Comparison of ENCODE assay signal across 8 cellular contexts in the genomic region with DNA sequence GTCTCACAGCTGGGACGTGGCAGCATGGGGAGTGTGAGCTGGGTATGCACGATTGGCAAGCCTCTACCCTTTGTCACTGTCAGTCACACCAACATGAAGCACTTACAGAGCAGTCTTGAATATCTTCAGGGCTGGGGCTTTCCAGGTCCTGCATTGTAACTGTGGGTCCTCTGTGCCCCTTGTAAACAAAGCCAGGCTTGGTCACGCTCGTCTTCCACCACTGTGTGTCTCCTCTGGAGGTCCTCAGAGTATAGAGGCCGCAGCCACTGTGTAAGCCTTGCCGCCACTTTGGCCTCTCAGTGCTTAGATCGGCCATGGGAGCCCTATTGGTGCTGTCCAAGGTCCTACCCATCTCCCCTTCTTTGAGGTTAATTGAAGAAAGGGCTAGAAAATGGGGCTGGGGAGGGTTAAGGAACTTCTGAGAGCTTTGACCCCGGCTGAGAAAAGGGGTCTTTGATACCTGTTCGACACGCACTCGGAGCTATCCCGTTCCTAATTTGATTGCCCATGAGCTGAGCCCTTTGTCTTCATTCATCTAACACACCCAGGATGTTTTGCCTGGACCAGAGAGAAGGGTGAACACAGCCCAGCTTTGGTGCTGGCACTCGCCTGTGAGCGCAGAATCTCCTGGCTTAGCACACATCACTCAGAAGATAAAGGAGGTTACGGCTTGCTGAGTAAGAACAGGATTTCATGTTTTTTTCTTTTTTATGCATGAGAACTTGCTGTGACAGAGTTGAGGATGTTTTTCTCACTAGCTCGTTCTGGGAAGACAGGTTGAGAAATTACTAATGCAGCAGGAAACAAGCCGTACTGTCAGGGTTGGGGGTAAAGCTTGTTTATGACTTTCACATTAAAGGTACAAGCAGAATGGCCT.
DNase-seq lines count a peak whose midpoint lies in the region; ATAC-seq and TF ChIP-seq lines count a peak whose summit lies in the region.

No MANE protein-coding gene starts in this region.

- H3K36me3 Mint-ChIP-seq in activated T-cell treated with anti-CD3 and anti-CD28 coated beads, Interleukin-2, amount 50 U/mL, for 4 hours (ENCODE audit: insufficient read depth), result peaks cover 1% of the 10 kb centered on the region

- TF ChIP-seq EP300 in sigmoid colon (IDR thresholded peaks at IDR 0.05), result no peak

- TF ChIP-seq POLR2A in sigmoid colon (IDR thresholded peaks at IDR 0.05) (no peak), gastrocnemius medialis (IDR thresholded peaks at IDR 0.05) (no peak)

- peaks cover 0 to 23% (median 17%) of the 10 kb centered on the region in 4 donors for H3K4me1 ChIP-seq in sigmoid colon
- no peaks in the 10 kb centered on the region for H3K4me1 ChIP-seq in gastrocnemius medialis

- no peaks in the 10 kb centered on the region for H3K27me3 Mint-ChIP-seq in activated T-cell treated with anti-CD3 and anti-CD28 coated beads, Interleukin-2, amount 50 U/mL, for 4 hours (ENCODE audit: low read depth)

- H3K27me3 ChIP-seq in sigmoid colon, result no peaks in the 10 kb centered on the region
- no peaks in the 10 kb centered on the region for H3K27me3 ChIP-seq in gastrocnemius medialis

- peak; percentile 46 for ATAC-seq in HG03039 (IDR thresholded peaks at IDR 0.05; ENCODE audit: unreplicated experiment)
- ATAC-seq in activated T-cell treated with anti-CD3 and anti-CD28 coated beads, Interleukin-2, amount 50 U/mL, for 4 hours, result peak; percentile 72 to 79
- ATAC-seq in gastrocnemius medialis, result no peak

- peak overlapping the region; percentile 40 for H3K4me3 Mint-ChIP-seq in activated T-cell treated with anti-CD3 and anti-CD28 coated beads, Interleukin-2, amount 50 U/mL, for 4 hours

- intact Hi-C loops in sigmoid colon (cut with DNase I) (no loop called here), gastrocnemius medialis (cut with DNase I; ENCODE audit: low total_unique reads) (loop anchor here (1.0 kb wide), 1 partner anchor 11 kb away; no protein-coding TSS in a partner anchor)

- H3K9me3 ChIP-seq in sigmoid colon, result no peaks in the 10 kb centered on the region
- no peaks in the 10 kb centered on the region for H3K9me3 ChIP-seq in gastrocnemius medialis

- TF ChIP-seq CTCF in sigmoid colon (IDR thresholded peaks at IDR 0.05) (no peak), gastrocnemius medialis (IDR thresholded peaks at IDR 0.05 in 4 of 5, conservative IDR thresholded peaks at IDR 0.05 in 1 of 5) (no peak)

- peak; percentile 72 for DNase-seq in activated CD4-positive, alpha-beta T cell treated with anti-CD3 and anti-CD28 coated beads for 48 hours
- no peak for DNase-seq in activated CD4-positive, alpha-beta T cell treated with anti-CD3 and anti-CD28 coated beads for 4 hours
- no peak for DNase-seq in activated T-cell treated with anti-CD3 and anti-CD28 coated beads, Interleukin-2, amount 50 U/mL, for 4 hours
- DNase-seq in stimulated activated CD4-positive, alpha-beta T cell treated with anti-CD3 and anti-CD28 coated beads, TNF-alpha, amount 100 ng/mL, for 48 hours (ENCODE audit: low read depth in 3 of 3), result peak; percentile 35 to 54 (median 38)
- DNase-seq in sigmoid colon (no peak), NCI-H1694 treated with DMSO at 0.1 percent for 48 hours (lab: John Stamatoyannopoulos, UW) (no peak), gastrocnemius medialis (no peak)

- H3K27ac ChIP-seq in sigmoid colon, result no peak overlapping the region
- H3K27ac ChIP-seq in gastrocnemius medialis, result no peak overlapping the region

- no peaks in the 10 kb centered on the region for H3K9me3 Mint-ChIP-seq in activated T-cell treated with anti-CD3 and anti-CD28 coated beads, Interleukin-2, amount 50 U/mL, for 4 hours

- H3K36me3 ChIP-seq in sigmoid colon (no peaks in the 10 kb centered on the region), gastrocnemius medialis (no peaks in the 10 kb centered on the region)

- in situ Hi-C loops in gastrocnemius medialis (cut with MboI; ENCODE audit: low sequenced_read_pairs in 4 of 4), result no loop called here

- peaks cover 75% of the 10 kb centered on the region for H3K4me1 Mint-ChIP-seq in activated T-cell treated with anti-CD3 and anti-CD28 coated beads, Interleukin-2, amount 50 U/mL, for 4 hours (ENCODE audit: low read depth)

- H3K4me3 ChIP-seq in sigmoid colon, result no peak overlapping the region
- H3K4me3 ChIP-seq in gastrocnemius medialis, result no peak overlapping the region

- 74 to 85% methylated on average over 17 of the region's 17 CpGs for WGBS in sigmoid colon, 2 donors

Comparison
In these comparisons a context has a peak if more than half of its experiments do, and no peak if none do; other contexts are left out.
1. DNase-seq: peak in activated CD4-positive, alpha-beta T cell treated with anti-CD3 and anti-CD28 coated beads for 48 hours (single experiment) and stimulated activated CD4-positive, alpha-beta T cell treated with anti-CD3 and anti-CD28 coated beads, TNF-alpha, amount 100 ng/mL, for 48 hours (3 of 3); none in activated CD4-positive, alpha-beta T cell treated with anti-CD3 and anti-CD28 coated beads for 4 hours (0 of 2), activated T-cell treated with anti-CD3 and anti-CD28 coated beads, Interleukin-2, amount 50 U/mL, for 4 hours (single experiment), sigmoid colon (single experiment), NCI-H1694 treated with DMSO at 0.1 percent for 48 hours (single experiment) and gastrocnemius medialis (0 of 2).
2. ATAC-seq: peak in HG03039 (single experiment) and activated T-cell treated with anti-CD3 and anti-CD28 coated beads, Interleukin-2, amount 50 U/mL, for 4 hours (2 of 2); none in gastrocnemius medialis (0 of 2).